8 cellular contexts compared by ENCODE assay signal in genomic region chr9:123349691-123350480, GRCh38. TPM values are rescaled to one million over a fixed set of nuclear protein-coding genes. Genes with fewer than 3 reads are reported as not detected.
DNase-seq lines count a peak whose midpoint lies in the region; ATAC-seq and TF ChIP-seq lines count a peak whose summit lies in the region.

No MANE protein-coding gene starts in this region.

- no TSS peak for BruUV-seq in Caco-2 (replicated peaks; lab: Mats Ljungman, UMichigan)

- H3K9me3 Mint-ChIP-seq in Caco-2 (ENCODE audit: unreplicated experiment) = no peaks in the 10 kb centered on the region

- peaks cover 12% of the 10 kb centered on the region for H3K27me3 Mint-ChIP-seq in Caco-2 (ENCODE audit: insufficient read depth, unreplicated experiment)

- DNase-seq in Caco-2 (peak; percentile 71 to 81), NCI-H1048 (lab: John Stamatoyannopoulos, UW) (peak; percentile 8), T-helper 2 cell (peak in 4 of 5 experiments; percentile 24 to 59 (median 41)), amniotic stem cell (lab: John Stamatoyannopoulos, UW) (peak; percentile 9), hypothalamus (lab: John Stamatoyannopoulos, UW) (peak in 30 of 51 donors; percentile 14 to 67 (median 36)), NCI-H226 (no peak)
- peak; percentile 24 to 36 for DNase-seq in stimulated activated CD4-positive, alpha-beta T cell treated with anti-CD3 and anti-CD28 coated beads, Interleukin-15, amount 100 ng/mL, for 1 hour (ENCODE audit: low read depth in 1 of 2, low spot score in 1 of 2)

- H3K4me3 Mint-ChIP-seq in Caco-2 (ENCODE audit: unreplicated experiment) = no peak overlapping the region

- no peak overlapping the region for H3K4me3 ChIP-seq in Caco-2 (ENCODE audit: low read depth, low read length)

- no peak overlapping the region for H3K27ac Mint-ChIP-seq in Caco-2 (ENCODE audit: unreplicated experiment)

- H3K9me3 ChIP-seq in Caco-2 = no peaks in the 10 kb centered on the region

- POLR2A ChIA-PET in Caco-2 (lab: Charles Lee) = no interaction called here

- no peaks in the 10 kb centered on the region for H3K36me3 Mint-ChIP-seq in Caco-2 (ENCODE audit: insufficient read depth, unreplicated experiment)

- TF ChIP-seq CTCF in Caco-2 (IDR thresholded peaks at IDR 0.05; ENCODE audit: insufficient read depth in 1 of 2, low read depth in 1 of 2, low read length in 1 of 2, severe bottlenecking in 1 of 2, unreplicated experiment in 1 of 2) = peak; percentile 93 to 96

- ATAC-seq in GM21717 (IDR thresholded peaks at IDR 0.05; ENCODE audit: unreplicated experiment) = peak; percentile 46

- intact Hi-C loops in Caco-2 (cut with micrococcal nuclease; ENCODE audit: unreplicated experiment) = loop anchor here (1.0 to 5.0 kb wide), 4 partner anchors 125 to 353 kb away; no protein-coding TSS in a partner anchor

- 0 out of 2 replicates have a peak, but pooled peaks cover 4% of the 10 kb centered on the region for H3K4me1 ChIP-seq in Caco-2

- H3K27me3 ChIP-seq in Caco-2 (replicated peaks; ENCODE audit: control insufficient read depth, insufficient read depth, low read length) = no peaks in the 10 kb centered on the region

- no peaks in the 10 kb centered on the region for H3K36me3 ChIP-seq in Caco-2 (ENCODE audit: control insufficient read depth, insufficient read depth, low read length)

- H3K4me1 Mint-ChIP-seq in Caco-2 (ENCODE audit: low read depth, unreplicated experiment) = peaks cover under 1% of the 10 kb centered on the region

- CTCF ChIA-PET in Caco-2 (lab: Charles Lee) = interaction anchor here (0.5 to 3.5 kb wide), 19 partner anchors 11 to 1036 kb away, joined by 3 to 30 read pairs (median 5); no protein-coding TSS in a partner anchor

RNA-seq across cellular contexts. Expression of gene CRB2, which starts 6.1 kb away (rescaled TPM):
- total RNA-seq in Caco-2 (2022) = 0.34 and 0.56 TPM in 2 replicates
